8 cellular contexts compared by ENCODE assay signal in the genomic region with DNA sequence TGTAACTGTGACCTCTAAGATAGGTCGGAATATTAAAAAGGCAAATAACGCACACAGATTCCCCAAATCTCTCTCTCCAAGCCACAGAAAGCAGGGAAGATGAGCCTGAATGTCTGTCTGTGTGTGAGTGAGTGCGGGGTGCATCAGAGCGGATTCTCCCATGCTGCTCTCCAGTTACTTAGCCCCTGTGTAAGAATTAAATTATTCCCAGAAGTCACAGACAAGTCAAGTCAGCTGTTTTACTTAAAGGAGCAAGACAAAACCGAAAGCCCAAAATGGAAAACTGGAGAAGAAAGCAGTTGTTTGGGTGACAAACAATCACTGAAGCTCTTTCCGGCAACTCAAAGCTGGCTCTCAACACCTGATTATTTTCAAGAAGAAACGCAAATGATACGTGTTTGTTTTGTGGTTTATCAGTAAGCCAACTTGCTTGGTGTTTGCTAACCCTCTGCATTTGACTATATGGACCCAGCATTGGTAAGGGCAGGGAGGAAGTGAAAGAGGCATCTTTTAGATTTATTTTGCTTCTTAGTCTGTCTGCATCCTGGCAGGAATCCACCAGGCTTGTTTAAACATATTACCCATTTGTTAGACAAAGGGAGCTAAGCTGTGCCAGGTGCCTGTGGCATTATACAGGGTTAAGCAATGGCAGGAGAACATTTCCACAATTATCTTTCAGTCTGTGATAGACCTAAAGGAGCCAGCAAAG.
A peak's percentile ranks its signal among the peaks of the same experiment; 100 is the strongest.
DNase-seq lines count a peak whose midpoint lies in the region; ATAC-seq, FAIRE-seq and TF ChIP-seq lines count a peak whose summit lies in the region.

No MANE protein-coding gene starts in this region.

- no peak overlapping the region for H3K4me3 Mint-ChIP-seq in stimulated activated naive B cell treated with anti-CD40 and anti-IgM and Interleukin-4, amounts not matched to agents 10 μg/mL and 1 μg/mL and 100 μg/mL, for 72 hours

- no peaks in the 10 kb centered on the region for H3K27me3 ChIP-seq in bronchial epithelial cell (ENCODE audit: control insufficient read depth, insufficient read depth, low read length)
- H3K27me3 ChIP-seq in BE2C: no peaks in the 10 kb centered on the region

- no peaks in the 10 kb centered on the region for H3K9me3 ChIP-seq in BE2C

- peaks cover 0 to 4% of the 10 kb centered on the region in 2 donors for H3K36me3 Mint-ChIP-seq in stimulated activated naive B cell treated with anti-CD40 and anti-IgM and Interleukin-4, amounts not matched to agents 10 μg/mL and 1 μg/mL and 100 μg/mL, for 72 hours

- TF ChIP-seq CTCF in GM12865 (IDR thresholded peaks at IDR 0.05; ENCODE audit: insufficient read depth, low read depth, low read length, missing control alignments) (no peak), bronchial epithelial cell (IDR thresholded peaks at IDR 0.05; ENCODE audit: insufficient read depth, low read length, severe bottlenecking) (no peak), BE2C (IDR thresholded peaks at IDR 0.05; ENCODE audit: low read depth, low read length) (no peak)

- no peaks in the 10 kb centered on the region for H3K36me3 ChIP-seq in bronchial epithelial cell (ENCODE audit: control insufficient read depth, insufficient read depth, low read length)
- H3K36me3 ChIP-seq in BE2C: no peaks in the 10 kb centered on the region

- in situ Hi-C loops in G401 (cut with HindIII; ENCODE audit: low sequenced_read_pairs): no loop called here

- H3K27me3 Mint-ChIP-seq in stimulated activated naive B cell treated with anti-CD40 and anti-IgM and Interleukin-4, amounts not matched to agents 10 μg/mL and 1 μg/mL and 100 μg/mL, for 72 hours: no peaks in the 10 kb centered on the region

- peaks cover 0 to 2% of the 10 kb centered on the region in 2 donors for H3K4me1 Mint-ChIP-seq in stimulated activated naive B cell treated with anti-CD40 and anti-IgM and Interleukin-4, amounts not matched to agents 10 μg/mL and 1 μg/mL and 100 μg/mL, for 72 hours

- no peaks in the 10 kb centered on the region for H3K9me3 Mint-ChIP-seq in stimulated activated naive B cell treated with anti-CD40 and anti-IgM and Interleukin-4, amounts not matched to agents 10 μg/mL and 1 μg/mL and 100 μg/mL, for 72 hours

- H3K4me3 ChIP-seq in GM12865 (ENCODE audit: low read depth, low read length): no peak overlapping the region
- no peak overlapping the region for H3K4me3 ChIP-seq in bronchial epithelial cell (ENCODE audit: low read depth, low read length)
- H3K4me3 ChIP-seq in BE2C (ENCODE audit: low read depth, low read length): no peak overlapping the region

- H3K4me1 ChIP-seq in BE2C: peaks cover 51% of the 10 kb centered on the region

- peak; percentile 67 for DNase-seq in GM12865 (ENCODE audit: low read depth)
- DNase-seq in NCI-H2029 (lab: John Stamatoyannopoulos, UW): peak; percentile 98
- peak; percentile 97 for DNase-seq in bronchial epithelial cell (ENCODE audit: low read depth)
- DNase-seq in stimulated activated naive B cell treated with anti-CD40 and anti-IgM and Interleukin-4, amounts not matched to agents 10 μg/mL and 1 μg/mL and 100 μg/mL, for 72 hours: no peak
- no peak for DNase-seq in activated CD4-positive, alpha-beta T cell treated with anti-CD3 and anti-CD28 coated beads, Interleukin-2, amount 50 U/mL, for 1 hour
- no peak for DNase-seq in G401 (ENCODE audit: low spot score)
- no peak for DNase-seq in BE2C

- peak; percentile 47 for FAIRE-seq in bronchial epithelial cell (lab: Jason Lieb, UNC)

- H3K27ac Mint-ChIP-seq in stimulated activated naive B cell treated with anti-CD40 and anti-IgM and Interleukin-4, amounts not matched to agents 10 μg/mL and 1 μg/mL and 100 μg/mL, for 72 hours: no peak overlapping the region

- peak; percentile 83 for ATAC-seq in HG02678 (IDR thresholded peaks at IDR 0.05; ENCODE audit: unreplicated experiment)
- peak; percentile 68 to 78 for ATAC-seq in stimulated activated naive B cell treated with anti-CD40 and anti-IgM and Interleukin-4, amounts not matched to agents 10 μg/mL and 1 μg/mL and 100 μg/mL, for 72 hours (replicated peaks)

Comparison
In these comparisons a context has a peak if more than half of its experiments do, and no peak if none do; other contexts are left out.
1. DNase-seq: peak in GM12865 (single experiment), NCI-H2029 (single experiment) and bronchial epithelial cell (single experiment); none in stimulated activated naive B cell treated with anti-CD40 and anti-IgM and Interleukin-4, amounts not matched to agents 10 μg/mL and 1 μg/mL and 100 μg/mL, for 72 hours (single experiment), activated CD4-positive, alpha-beta T cell treated with anti-CD3 and anti-CD28 coated beads, Interleukin-2, amount 50 U/mL, for 1 hour (single experiment), G401 (single experiment) and BE2C (single experiment).